ENCODE assay signal across 1 cellular context in the genomic region with DNA sequence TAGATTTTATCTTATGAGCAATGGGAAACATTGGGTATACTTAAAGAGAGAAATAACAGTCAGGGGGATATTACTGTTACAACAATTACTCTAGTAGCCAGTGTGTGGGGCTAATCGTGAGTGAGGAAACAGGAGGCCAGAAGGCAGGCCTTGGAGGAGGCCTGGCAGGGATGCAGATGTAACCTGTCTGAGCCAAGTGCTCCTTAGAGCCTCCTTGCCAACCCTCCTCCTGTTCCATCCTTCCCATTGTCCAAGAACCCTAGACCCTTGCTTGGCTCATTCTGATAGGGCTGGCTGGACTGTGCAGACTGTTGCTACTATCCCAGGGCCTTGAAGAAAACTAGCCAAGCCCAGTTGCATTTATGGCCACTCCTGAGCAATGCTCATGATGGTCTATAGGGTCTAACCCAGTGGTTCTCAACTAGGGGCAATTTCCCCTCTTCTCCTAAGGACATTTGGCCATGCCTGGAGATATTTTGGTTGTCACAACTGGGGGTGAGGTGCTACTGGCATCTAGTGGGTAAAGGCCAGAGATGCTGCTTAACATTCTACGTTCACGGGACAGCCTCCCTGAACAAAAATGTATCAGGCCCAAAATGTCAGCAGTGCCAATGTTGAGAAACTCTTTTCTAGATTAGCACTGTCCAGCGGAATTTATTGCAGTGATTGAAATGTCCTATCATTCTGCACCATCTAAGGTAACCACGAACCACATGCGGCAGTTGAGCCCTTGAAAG.
TF ChIP-seq lines count a peak whose summit lies in the region.

No MANE protein-coding gene starts in this region.

TF ChIP-seq in H1, 55 proteins besides CTCF, POLR2A, EP300 and RAD21:
- TF ChIP-seq BCL11A (IDR thresholded peaks at IDR 0.05; ENCODE audit: low read depth in 2 of 2, low read length in 2 of 2) (no peak), JUN (IDR thresholded peaks at IDR 0.05; ENCODE audit: low read depth, low read length) (no peak), YY1 (IDR thresholded peaks at IDR 0.05; ENCODE audit: low read depth, low read length) (no peak), EGR1 (IDR thresholded peaks at IDR 0.05; ENCODE audit: borderline replicate concordance, low read depth, low read length) (no peak), POU5F1 (IDR thresholded peaks at IDR 0.05; ENCODE audit: low read depth, low read length) (no peak), CEBPB (IDR thresholded peaks at IDR 0.05; ENCODE audit: low read depth, low read length) (no peak), RNF2 (IDR thresholded peaks at IDR 0.05; ENCODE audit: borderline replicate concordance, low read depth, low read length, missing control alignments, poor library complexity, severe bottlenecking) (no peak), SP1 (IDR thresholded peaks at IDR 0.05; ENCODE audit: low read depth, low read length) (no peak), CHD2 (IDR thresholded peaks at IDR 0.05; ENCODE audit: low read length) (no peak), GABPA (IDR thresholded peaks at IDR 0.05; ENCODE audit: borderline replicate concordance, insufficient read depth, low read length) (no peak), PHF8 (conservative IDR thresholded peaks at IDR 0.05; ENCODE audit: low read depth, low read length) (no peak), RFX5 (IDR thresholded peaks at IDR 0.05; ENCODE audit: borderline replicate concordance, low read depth, low read length) (no peak)
